1 cellular context compared by ENCODE assay signal in genomic region chr1:189619682-189620332, GRCh38.
TF ChIP-seq lines count a peak whose summit lies in the region.

No MANE protein-coding gene starts in this region.

TF ChIP-seq in HCT116, 20 proteins besides CTCF, POLR2A, EP300 and RAD21 (continued from another document):
- no peak for TF ChIP-seq EGR1 (IDR thresholded peaks at IDR 0.05; ENCODE audit: low read depth)
- TF ChIP-seq SRF (IDR thresholded peaks at IDR 0.05; ENCODE audit: low read depth), result peak; percentile 55; the same call in 1 of the 2 replicates
- peak; percentile 91 for TF ChIP-seq FOSL1 (IDR thresholded peaks at IDR 0.05; ENCODE audit: low read depth)
- TF ChIP-seq YY1 (IDR thresholded peaks at IDR 0.05; ENCODE audit: extremely low read depth, insufficient replicate concordance, low read depth, low read length), result peak; percentile 59
- TF ChIP-seq ZFX (IDR thresholded peaks at IDR 0.05), result no peak
- no peak for TF ChIP-seq TCF7L2 (IDR thresholded peaks at IDR 0.05; ENCODE audit: borderline replicate concordance, extremely low read depth, insufficient read depth, insufficient read length)
- 0 out of 2 replicates have a peak, but pooled peaks have one; percentile 10 for TF ChIP-seq ATF3 (IDR thresholded peaks at IDR 0.05)
